ENCODE assay signal across 1 cellular context in the genomic region with DNA sequence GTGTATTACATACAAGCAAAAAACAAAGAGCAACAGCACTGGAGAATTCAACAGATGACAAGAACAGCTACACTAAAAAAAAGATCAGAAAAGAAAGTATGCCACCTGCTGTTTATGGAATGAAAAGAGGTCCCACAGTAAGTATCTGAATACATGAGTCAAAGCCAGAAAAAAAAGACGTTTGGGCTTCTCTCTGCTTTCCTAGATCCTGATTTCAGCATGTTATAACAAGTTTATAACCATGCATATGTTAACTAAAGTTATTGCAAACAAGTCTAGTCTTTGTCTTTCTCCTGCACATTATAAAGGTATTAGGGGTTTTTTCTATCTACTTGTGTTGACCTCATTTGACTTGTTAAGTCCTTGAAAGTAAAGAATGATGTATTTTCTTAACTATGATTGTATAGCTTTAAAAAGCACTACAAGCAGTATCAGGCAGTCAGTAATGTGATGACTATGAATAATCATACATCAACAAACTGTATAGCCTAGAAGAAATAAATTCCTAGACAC.
TF ChIP-seq lines count a peak whose summit lies in the region.

No MANE protein-coding gene starts in this region.

TF ChIP-seq in HCT116, 20 proteins besides CTCF, POLR2A, EP300 and RAD21 (continued from another document):
- TF ChIP-seq TCF7L2 (IDR thresholded peaks at IDR 0.05; ENCODE audit: borderline replicate concordance, extremely low read depth, insufficient read depth, insufficient read length), result no peak
TF ChIP-seq in HCT116: peak in this region for 0.
